10 cellular contexts compared by ENCODE assay signal in genomic region chr9:124357591-124358361, GRCh38. TPM values are rescaled to one million over a fixed set of nuclear protein-coding genes. Genes with fewer than 3 reads are reported as not detected.
A peak's percentile ranks its signal among the peaks of the same experiment; 100 is the strongest.
DNase-seq lines count a peak whose midpoint lies in the region; ATAC-seq, FAIRE-seq and TF ChIP-seq lines count a peak whose summit lies in the region.
"Had no signal": no experiment of that assay in that cellular context is flagged by ENCODE, and none has a peak within 500 bp of the region (broad histone marks: within the 10 kb centered on the region; RNA-seq: fewer than 3 reads in every experiment).

No MANE protein-coding gene starts in this region.

- no peaks in the 10 kb centered on the region for H3K9me3 ChIP-seq in neutrophil

- peak overlapping the region; percentile 45 for H3K27ac ChIP-seq in neutrophil

- no peak for ATAC-seq in Right ventricle myocardium superior (ENCODE audit: poor library complexity)

- TF ChIP-seq CTCF in bronchial epithelial cell (IDR thresholded peaks at IDR 0.05; ENCODE audit: insufficient read depth, low read length, severe bottlenecking) = peak; percentile 5
- TF ChIP-seq CTCF in neutrophil (IDR thresholded peaks at IDR 0.05) = no peak

- DNase-seq in NCI-H1694 treated with DMSO at 0.1 percent for 48 hours (lab: John Stamatoyannopoulos, UW) (peak; percentile 3), NCI-H1694 (lab: John Stamatoyannopoulos, UW) (no peak), M059J (ENCODE audit: low read depth) (peak; percentile 20), bronchial epithelial cell (ENCODE audit: low read depth) (no peak), Right ventricle myocardium superior (no peak), medulla oblongata (ENCODE audit: extremely low spot score) (no peak), HT-29 (ENCODE audit: low spot score) (no peak)
- DNase-seq: NCI-H187 had no signal

- no peak overlapping the region for H3K4me3 ChIP-seq in bronchial epithelial cell (ENCODE audit: low read depth, low read length)
- H3K4me3 ChIP-seq in neutrophil (ENCODE audit: low read depth in 1 of 2, low read length in 1 of 2) = no peak overlapping the region

- H3K36me3 ChIP-seq in bronchial epithelial cell (ENCODE audit: control insufficient read depth, insufficient read depth, low read length) (peaks cover 26% of the 10 kb centered on the region), neutrophil (peaks cover 90% of the 10 kb centered on the region)

- intact Hi-C loops in Right ventricle myocardium superior (cut with DNase I) = no loop called here

- no peak for FAIRE-seq in bronchial epithelial cell (lab: Jason Lieb, UNC)
- FAIRE-seq: A204.1 had no signal

- H3K27me3 ChIP-seq in bronchial epithelial cell (ENCODE audit: control insufficient read depth, insufficient read depth, low read length) (no peaks in the 10 kb centered on the region), neutrophil (no peaks in the 10 kb centered on the region)

- H3K4me1 ChIP-seq in neutrophil (ENCODE audit: control insufficient read depth in 1 of 2, insufficient read depth in 1 of 2, low read depth in 1 of 2, low read length in 1 of 2) = peaks cover 23 to 28% of the 10 kb centered on the region in 2 experiments

RNA-seq across cellular contexts. Expression of gene PSMB7, which starts 57.5 kb away (rescaled TPM):
- total RNA-seq in M059J (2014; rRNA removed; shearing (Covaris generic)) = 389 and 692 TPM in 2 replicates
- total RNA-seq in bronchial epithelial cell (275 and 335 TPM in 2 replicates), Right ventricle myocardium superior (172 TPM)
- total RNA-seq in HT-29 (2014; rRNA removed; shearing (Covaris generic)) = 195 and 197 TPM in 2 replicates

Comparison
In these comparisons a context has a peak if more than half of its experiments do, and no peak if none do; other contexts are left out.
1. DNase-seq: peak in NCI-H1694 treated with DMSO at 0.1 percent for 48 hours (single experiment) and M059J (single experiment); none in NCI-H1694 (single experiment), bronchial epithelial cell (single experiment), Right ventricle myocardium superior (single experiment), medulla oblongata (single experiment) and HT-29 (single experiment).